In the genomic region with DNA sequence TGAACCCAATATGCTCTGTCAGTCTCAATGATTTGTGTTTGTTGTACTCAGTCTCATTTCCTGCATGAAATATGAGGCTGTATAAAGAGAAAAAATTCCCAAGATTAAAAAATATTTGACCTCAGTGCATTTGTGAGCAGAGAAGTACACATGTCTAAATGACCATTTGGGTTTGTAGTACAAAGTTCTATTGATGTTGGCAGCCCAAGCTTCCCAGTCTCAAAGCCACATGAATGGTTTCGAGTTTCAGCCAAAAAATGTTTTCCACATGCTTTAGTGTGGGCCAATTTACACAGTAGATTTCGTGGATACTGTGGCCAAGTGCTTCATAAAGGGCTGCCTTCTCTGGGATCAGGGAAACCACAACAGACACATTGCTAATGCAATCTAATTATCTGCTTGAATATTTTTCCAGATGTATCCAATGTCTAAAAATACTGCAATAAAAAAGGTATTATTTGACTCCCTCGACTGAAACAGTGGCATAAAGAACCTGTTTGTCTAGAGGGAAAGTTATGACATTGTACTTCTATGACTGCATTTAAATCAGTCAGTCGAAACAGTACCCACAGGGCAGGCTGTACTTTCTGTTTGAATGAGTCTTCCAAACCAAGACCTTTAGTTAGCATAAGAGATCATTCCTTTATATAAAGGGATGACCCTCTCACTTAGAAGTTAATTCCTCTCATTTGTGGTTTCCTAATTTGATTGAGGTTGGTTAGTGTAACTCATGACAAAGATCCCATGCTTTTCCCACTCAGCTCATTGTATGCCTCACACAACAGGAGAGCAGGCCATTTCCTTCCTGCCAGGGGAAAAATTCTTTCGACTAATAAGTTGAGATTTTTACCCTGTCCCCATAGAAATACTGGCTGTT, we compare ENCODE assay signal across 11 cellular contexts.
DNase-seq lines count a peak whose midpoint lies in the region; FAIRE-seq and TF ChIP-seq lines count a peak whose summit lies in the region.
"Had no signal": no experiment of that assay in that cellular context is flagged by ENCODE, and none has a peak within 500 bp of the region (broad histone marks: within the 10 kb centered on the region; RNA-seq: fewer than 3 reads in every experiment).

No MANE protein-coding gene starts in this region.

- H3K4me3 ChIP-seq in GM23248: peak overlapping the region; percentile 19; the same call in 1 of the 2 replicates
- H3K4me3 ChIP-seq in sigmoid colon: no peak overlapping the region
- no peak overlapping the region for H3K4me3 ChIP-seq in small intestine (ENCODE audit: low read depth in 1 of 2, low read length in 2 of 2)
- H3K4me3 ChIP-seq: GM12878, SK-N-MC had no signal

- no peak for TF ChIP-seq POLR2A in sigmoid colon (IDR thresholded peaks at IDR 0.05)

- H3K27me3 ChIP-seq in GM23248 (replicated peaks; ENCODE audit: insufficient read depth) (peaks cover 29% of the 10 kb centered on the region), sigmoid colon (no peaks in the 10 kb centered on the region), small intestine (ENCODE audit: control insufficient read depth in 2 of 2, insufficient read depth in 2 of 2, low read length in 2 of 2) (no peaks in the 10 kb centered on the region)
- H3K27me3 ChIP-seq: neutrophil had no signal

- H3F3A ChIP-seq in GM23248 (ENCODE audit: insufficient read depth): peaks cover 34% of the 10 kb centered on the region

- no peak overlapping the region for H2AFZ ChIP-seq in GM23248

- no peak for TF ChIP-seq CTCF in sigmoid colon (IDR thresholded peaks at IDR 0.05)

- no peaks in the 10 kb centered on the region for H4K20me1 ChIP-seq in GM23248 (ENCODE audit: insufficient read depth)

- DNase-seq in GM23248: peak; percentile 62
- DNase-seq in SW480 (ENCODE audit: low spot score): peak; percentile 92
- DNase-seq in glomerular visceral epithelial cell (ENCODE audit: extremely low spot score): peak; percentile 70
- no peak for DNase-seq in sigmoid colon
- DNase-seq in small intestine: no peak
- no peak for DNase-seq in NOMO-1 (lab: John Stamatoyannopoulos, UW; ENCODE audit: unreplicated experiment in 2 of 2)
- no peak for DNase-seq in hepatic stellate cell (ENCODE audit: low spot score)
- DNase-seq in activated CD8-positive, alpha-beta memory T cell treated with anti-CD3 and anti-CD28 coated beads for 24 hours: no peak

- H3K4me2 ChIP-seq in GM23248 (ENCODE audit: unreplicated experiment): peak overlapping the region; percentile 56

- H3K4me1 ChIP-seq in GM23248 (ENCODE audit: insufficient read depth) (peaks cover 28% of the 10 kb centered on the region), sigmoid colon (peaks cover 0 to 21% (median 14%) of the 10 kb centered on the region in 4 donors), small intestine (ENCODE audit: control insufficient read depth in 2 of 2, insufficient read depth in 1 of 2, low read depth in 1 of 2, low read length in 1 of 2) (no peaks in the 10 kb centered on the region)

- in situ Hi-C loops in GM23248 (cut with MboI): no loop called here

- 4 to 9% methylated on average over 5 of the region's 5 CpGs for WGBS in GM23248 (ENCODE audit: low coverage in 1 of 2, low lambda C conversion rate in 2 of 2, missing lambda C conversion rate in 2 of 2), 2 experiments
- WGBS in sigmoid colon, 2 donors: 28 to 52% methylated on average over 5 of the region's 5 CpGs
- WGBS in small intestine, 3 donors: 45 to 52% (median 45%) methylated on average over 5 of the region's 5 CpGs

- H3K9me3 ChIP-seq in GM23248 (ENCODE audit: low read depth) (no peaks in the 10 kb centered on the region), sigmoid colon (no peaks in the 10 kb centered on the region), small intestine (ENCODE audit: control insufficient read depth, low read depth) (no peaks in the 10 kb centered on the region)
- H3K9me3 ChIP-seq: neutrophil had no signal

- no peak overlapping the region for H3K9ac ChIP-seq in GM23248

- H3K36me3 ChIP-seq in GM23248 (ENCODE audit: low read depth) (no peaks in the 10 kb centered on the region), sigmoid colon (no peaks in the 10 kb centered on the region), small intestine (ENCODE audit: control insufficient read depth in 2 of 2, insufficient read depth in 2 of 2, low read length in 2 of 2) (no peaks in the 10 kb centered on the region)
- H3K36me3 ChIP-seq: neutrophil had no signal

- H3K79me2 ChIP-seq in GM23248 (ENCODE audit: insufficient read depth): no peaks in the 10 kb centered on the region

- FAIRE-seq in small intestine (lab: Jason Lieb, UNC): no peak
- FAIRE-seq: GM12878 had no signal

- H3K27ac ChIP-seq in GM23248 (peak overlapping the region; percentile 21), sigmoid colon (peak overlapping the region; percentile 9 to 54 (median 28)), small intestine (ENCODE audit: low read depth in 1 of 2, low read length in 1 of 2) (peak overlapping the region in 1 of 2 donors; percentile 30)
- H3K27ac ChIP-seq: neutrophil, SK-N-MC had no signal

- TF ChIP-seq EP300 in sigmoid colon (IDR thresholded peaks at IDR 0.05): no peak

- no peaks in the 10 kb centered on the region for H3K9me2 ChIP-seq in GM23248 (ENCODE audit: insufficient read depth)

- intact Hi-C loops in sigmoid colon (cut with DNase I): no loop called here

Comparison
In these comparisons a context has a peak if more than half of its experiments do, and no peak if none do; other contexts are left out.
1. DNase-seq: peak in GM23248 (single experiment), SW480 (single experiment) and glomerular visceral epithelial cell (single experiment); none in sigmoid colon (single experiment), small intestine (single experiment), NOMO-1 (0 of 2), hepatic stellate cell (single experiment) and activated CD8-positive, alpha-beta memory T cell treated with anti-CD3 and anti-CD28 coated beads for 24 hours (single experiment).